ENCODE assay signal across 8 cellular contexts in the genomic region with DNA sequence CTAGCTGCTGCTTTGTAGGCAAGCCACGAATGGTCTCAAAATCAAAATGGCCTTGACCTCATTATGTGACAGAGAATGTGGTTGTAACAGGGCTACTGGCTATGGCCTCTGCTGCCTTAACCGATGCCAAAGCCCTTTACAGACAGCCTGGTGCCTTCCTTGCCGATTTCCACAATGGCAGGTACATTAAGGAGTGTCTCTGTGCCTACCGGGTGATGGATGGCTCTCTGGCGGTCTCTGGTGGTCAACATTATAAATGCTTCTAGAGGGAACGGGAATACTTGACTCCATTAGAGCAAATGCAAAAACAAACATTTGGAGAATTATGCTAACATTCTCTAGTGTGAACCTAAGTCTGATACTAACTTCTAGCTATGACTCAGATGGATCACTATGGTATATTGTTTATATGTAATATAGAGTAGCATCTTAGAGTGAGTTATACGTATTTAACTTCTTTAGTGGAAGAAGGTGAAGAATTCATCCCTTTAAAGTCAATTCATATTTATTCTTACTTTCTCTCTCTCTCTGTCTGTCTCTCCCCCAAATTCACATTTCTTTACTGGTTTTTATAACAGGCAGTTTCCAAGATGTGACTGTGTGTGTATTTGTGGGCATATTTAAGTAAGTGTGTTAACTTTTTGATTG. TPM values are rescaled to one million over a fixed set of nuclear protein-coding genes. Genes with fewer than 3 reads are reported as not detected.
DNase-seq lines count a peak whose midpoint lies in the region; TF ChIP-seq lines count a peak whose summit lies in the region.

No MANE protein-coding gene starts in this region.

- no peaks in the 10 kb centered on the region for H3K79me2 ChIP-seq in hepatocyte

- peak overlapping the region; percentile 40 for H3K4me2 ChIP-seq in hepatocyte

- H3K36me3 ChIP-seq in hepatocyte (replicated peaks; ENCODE audit: insufficient read depth, low read depth): no peaks in the 10 kb centered on the region

- TF ChIP-seq CTCF in GM12875 (IDR thresholded peaks at IDR 0.05; ENCODE audit: borderline replicate concordance, insufficient read depth, low read depth, low read length) (peak; percentile 75; the same call in 1 of the 2 replicates), HFF-Myc (IDR thresholded peaks at IDR 0.05; ENCODE audit: low read depth, low read length, missing control alignments) (peak; percentile 78), hepatocyte (IDR thresholded peaks at IDR 0.05; ENCODE audit: poor library complexity) (peak; percentile 85)

- no peaks in the 10 kb centered on the region for H3K9me2 ChIP-seq in hepatocyte (replicated peaks; ENCODE audit: insufficient read depth)

- H3K4me1 ChIP-seq in hepatocyte (ENCODE audit: insufficient read depth): no peaks in the 10 kb centered on the region

- no peak overlapping the region for H3K27ac ChIP-seq in hepatocyte

- H3K4me3 ChIP-seq in GM12875 (ENCODE audit: low read depth, low read length) (no peak overlapping the region), HFF-Myc (replicated peaks; ENCODE audit: low read depth, low read length) (no peak overlapping the region), hepatocyte (no peak overlapping the region), skeletal muscle cell (ENCODE audit: low read depth, low read length) (no peak overlapping the region)

- no peaks in the 10 kb centered on the region for H4K20me1 ChIP-seq in hepatocyte (ENCODE audit: insufficient read depth, poor library complexity, severe bottlenecking)

- DNase-seq in HFF-Myc (ENCODE audit: extremely low read depth, low read depth) (peak; percentile 43), NCI-H1092 (lab: John Stamatoyannopoulos, UW) (peak; percentile 39), T-helper 2 cell (peak; percentile 10 to 63 (median 32)), anterior cingulate cortex (lab: John Stamatoyannopoulos, UW) (peak in 53 of 58 donors; percentile 1 to 74 (median 32)), hepatocyte (ENCODE audit: low spot score) (peak; percentile 72), skeletal muscle cell (ENCODE audit: low read depth) (peak; percentile 12), GF-D8 (lab: John Stamatoyannopoulos, UW) (no peak)

- H2AFZ ChIP-seq in hepatocyte: peak overlapping the region; percentile 27

- no peaks in the 10 kb centered on the region for H3K27me3 ChIP-seq in hepatocyte

- H3K9me3 ChIP-seq in hepatocyte (ENCODE audit: low read depth): no peaks in the 10 kb centered on the region

- 22% methylated on average over 7 of the region's 7 CpGs for WGBS in hepatocyte (ENCODE audit: low lambda C conversion rate, missing lambda C conversion rate)

RNA-seq across cellular contexts. Expression of gene RPS23, which starts 52.5 kb away (rescaled TPM):
- total RNA-seq in hepatocyte: 3,018 and 3,452 TPM in 2 replicates
- 757 and 797 TPM in 2 replicates for polyA plus RNA-seq in hepatocyte
